ENCODE assay signal across 8 cellular contexts in genomic region chr2:3575534-3576324, GRCh38. TPM values are rescaled to one million over a fixed set of nuclear protein-coding genes. Genes with fewer than 3 reads are reported as not detected.
DNase-seq lines count a peak whose midpoint lies in the region; ATAC-seq and TF ChIP-seq lines count a peak whose summit lies in the region.

No MANE protein-coding gene starts in this region.

- peaks cover 45% of the 10 kb centered on the region for H3K4me1 Mint-ChIP-seq in activated CD4-positive, alpha-beta T cell treated with anti-CD3 and anti-CD28 coated beads, Interleukin-2, amount 10 ng/mL, durations not matched to agents 24 days and 14 days
- H3K4me1 Mint-ChIP-seq in endodermal cell, result peaks cover 41% of the 10 kb centered on the region
- peaks cover 25 to 52% (median 42%) of the 10 kb centered on the region in 7 donors for H3K4me1 Mint-ChIP-seq in naive thymus-derived CD4-positive, alpha-beta T cell

- peak overlapping the region; percentile 94 for H3K4me3 ChIP-seq in endodermal cell (ENCODE audit: low read length)
- peak overlapping the region; percentile 76 for H3K4me3 ChIP-seq in naive thymus-derived CD4-positive, alpha-beta T cell (ENCODE audit: low read length)
- H3K4me3 ChIP-seq in aorta (ENCODE audit: low read length in 2 of 2), result peak overlapping the region; percentile 58 to 77

- peak overlapping the region; percentile 92 for H3K4me3 Mint-ChIP-seq in activated CD4-positive, alpha-beta T cell treated with anti-CD3 and anti-CD28 coated beads, Interleukin-2, amount 10 ng/mL, durations not matched to agents 24 days and 14 days
- peak overlapping the region; percentile 100 for H3K4me3 Mint-ChIP-seq in endodermal cell
- H3K4me3 Mint-ChIP-seq in naive thymus-derived CD4-positive, alpha-beta T cell, result peak overlapping the region; percentile 77 to 96 (median 90)

- CTCF ChIA-PET in naive thymus-derived CD4-positive, alpha-beta T cell (lab: Charles Lee), result no interaction called here

- peak overlapping the region; percentile 97 for H3K27ac ChIP-seq in endodermal cell (ENCODE audit: low read depth, low read length)
- peak overlapping the region; percentile 87 for H3K27ac ChIP-seq in naive thymus-derived CD4-positive, alpha-beta T cell (ENCODE audit: low read depth, low read length)
- peak overlapping the region; percentile 30 to 74 for H3K27ac ChIP-seq in aorta (ENCODE audit: low read depth in 1 of 2, low read length in 2 of 2)

- 1 to 2% methylated on average over 20 to 54 of the region's 54 CpGs for WGBS in endodermal cell (ENCODE audit: insufficient coverage in 1 of 2, insufficient read length in 1 of 2), 2 experiments
- WGBS in aorta, 2 donors, result 2% methylated on average over 49 to 54 of the region's 54 CpGs

- H3K4me1 ChIP-seq in endodermal cell (ENCODE audit: control insufficient read depth, insufficient read depth, low read length) (no peaks in the 10 kb centered on the region), aorta (ENCODE audit: control insufficient read depth in 1 of 2, insufficient read depth in 2 of 2, low read length in 2 of 2) (peaks cover 0 to 2% of the 10 kb centered on the region in 2 donors)
- H3K4me1 ChIP-seq in naive thymus-derived CD4-positive, alpha-beta T cell (ENCODE audit: control insufficient read depth in 2 of 2, insufficient read depth in 2 of 2, low read length in 2 of 2), result peaks cover 14 to 25% of the 10 kb centered on the region in 2 donors

- peaks cover 54% of the 10 kb centered on the region for H3K36me3 Mint-ChIP-seq in activated CD4-positive, alpha-beta T cell treated with anti-CD3 and anti-CD28 coated beads, Interleukin-2, amount 10 ng/mL, durations not matched to agents 24 days and 14 days (ENCODE audit: low read depth)
- peaks cover 51% of the 10 kb centered on the region for H3K36me3 Mint-ChIP-seq in endodermal cell (ENCODE audit: low read depth)
- H3K36me3 Mint-ChIP-seq in naive thymus-derived CD4-positive, alpha-beta T cell, result peaks cover 6 to 41% (median 35%) of the 10 kb centered on the region in 5 donors

- H3K27me3 ChIP-seq in endodermal cell (ENCODE audit: control insufficient read depth, insufficient read depth, low read length, poor library complexity, severe bottlenecking) (no peaks in the 10 kb centered on the region), aorta (ENCODE audit: control insufficient read depth in 1 of 2, insufficient read depth in 2 of 2, low read length in 1 of 2) (no peaks in the 10 kb centered on the region)
- no peaks in the 10 kb centered on the region for H3K27me3 ChIP-seq in naive thymus-derived CD4-positive, alpha-beta T cell (ENCODE audit: control insufficient read depth in 2 of 2, insufficient read depth in 2 of 2, low read length in 2 of 2)

- intact Hi-C loops in Right ventricle myocardium inferior (cut with DNase I) (loop anchor here (1.0 kb wide), 1 partner anchor 56 kb away; the partner anchor contains the start of gene ADI1), cardiac septum (cut with DNase I) (loop anchor here (1.0 to 5.0 kb wide), 3 partner anchors 17 to 196 kb away; partner anchors contain the start of genes ADI1, RNASEH1 and TRAPPC12), aorta (cut with DNase I) (loop anchor here in 1 of 2 donors (1.0 to 5.0 kb wide), 3 partner anchors 17 to 198 kb away; partner anchors contain the start of genes ADI1, EIPR1, RNASEH1 and TRAPPC12)
- intact Hi-C loops in activated CD4-positive, alpha-beta T cell treated with anti-CD3 and anti-CD28 coated beads, Interleukin-2, amount 10 ng/mL, durations not matched to agents 24 days and 14 days (cut with micrococcal nuclease), result loop anchor here (1.0 to 10.0 kb wide), 5 partner anchors 17 to 961 kb away; partner anchors contain the start of genes EIPR1 and RNASEH1
- intact Hi-C loops in naive thymus-derived CD4-positive, alpha-beta T cell (cut with micrococcal nuclease), result loop anchor here (1.0 to 5.0 kb wide), 8 partner anchors 17 to 963 kb away; partner anchors contain the start of genes ADI1 (in 2 of the 2), EIPR1 (in 2 of the 2) and RNASEH1 (in 2 of the 2)

- peaks cover 48% of the 10 kb centered on the region for H3K36me3 ChIP-seq in endodermal cell (ENCODE audit: control insufficient read depth, insufficient read depth, low read length)
- peaks cover 11 to 45% (median 17%) of the 10 kb centered on the region in 3 experiments for H3K36me3 ChIP-seq in naive thymus-derived CD4-positive, alpha-beta T cell (ENCODE audit: control insufficient read depth in 2 of 3, insufficient read depth in 3 of 3, low read length in 3 of 3)
- peaks cover 8 to 15% of the 10 kb centered on the region in 2 donors for H3K36me3 ChIP-seq in aorta (ENCODE audit: control insufficient read depth in 1 of 2, insufficient read depth in 2 of 2, low read length in 1 of 2)

- ATAC-seq in Right ventricle myocardium inferior (peak; percentile 18), HG03439 (IDR thresholded peaks at IDR 0.05; ENCODE audit: unreplicated experiment) (peak; percentile 24), aorta (ENCODE audit: low FRiP score) (peak; percentile 8)
- ATAC-seq in naive thymus-derived CD4-positive, alpha-beta T cell, result peak; percentile 41

- no peaks in the 10 kb centered on the region for H3K9me3 Mint-ChIP-seq in activated CD4-positive, alpha-beta T cell treated with anti-CD3 and anti-CD28 coated beads, Interleukin-2, amount 10 ng/mL, durations not matched to agents 24 days and 14 days
- H3K9me3 Mint-ChIP-seq in endodermal cell, result no peaks in the 10 kb centered on the region
- H3K9me3 Mint-ChIP-seq in naive thymus-derived CD4-positive, alpha-beta T cell, result peaks cover 0 to 4% (median 0%) of the 10 kb centered on the region in 11 donors

- H3K9me3 ChIP-seq in endodermal cell (ENCODE audit: control insufficient read depth, low read length), result no peaks in the 10 kb centered on the region
- H3K9me3 ChIP-seq in naive thymus-derived CD4-positive, alpha-beta T cell (ENCODE audit: control insufficient read depth in 2 of 3, low read length in 3 of 3), result no peaks in the 10 kb centered on the region
- no peaks in the 10 kb centered on the region for H3K9me3 ChIP-seq in aorta (ENCODE audit: control insufficient read depth, low read length)

- peak overlapping the region; percentile 84 for H3K27ac Mint-ChIP-seq in activated CD4-positive, alpha-beta T cell treated with anti-CD3 and anti-CD28 coated beads, Interleukin-2, amount 10 ng/mL, durations not matched to agents 24 days and 14 days
- H3K27ac Mint-ChIP-seq in endodermal cell, result peak overlapping the region; percentile 98
- peak overlapping the region; percentile 84 to 97 (median 92) for H3K27ac Mint-ChIP-seq in naive thymus-derived CD4-positive, alpha-beta T cell

- no peak for TF ChIP-seq CTCF in endodermal cell (conservative IDR thresholded peaks at IDR 0.05)

- H3K27me3 Mint-ChIP-seq in activated CD4-positive, alpha-beta T cell treated with anti-CD3 and anti-CD28 coated beads, Interleukin-2, amount 10 ng/mL, durations not matched to agents 24 days and 14 days, result no peaks in the 10 kb centered on the region
- no peaks in the 10 kb centered on the region for H3K27me3 Mint-ChIP-seq in endodermal cell (ENCODE audit: insufficient read depth)
- no peaks in the 10 kb centered on the region for H3K27me3 Mint-ChIP-seq in naive thymus-derived CD4-positive, alpha-beta T cell

- H3K9ac ChIP-seq in endodermal cell (ENCODE audit: extremely low read depth, low read length, poor library complexity, severe bottlenecking), result peak overlapping the region; percentile 96

- DNase-seq in Right ventricle myocardium inferior (ENCODE audit: missing footprints) (no peak), cardiac septum (ENCODE audit: low spot score) (no peak), endodermal cell (no peak), aorta (no peak), NCI-H510A treated with DMSO at 0.1 percent for 48 hours (lab: John Stamatoyannopoulos, UW) (no peak)
- DNase-seq in activated CD4-positive, alpha-beta T cell treated with anti-CD3 and anti-CD28 coated beads, Interleukin-2, amount 10 ng/mL, durations not matched to agents 24 days and 14 days, result peak; percentile 78
- DNase-seq in naive thymus-derived CD4-positive, alpha-beta T cell, result peak in 7 of 9 donors; percentile 24 to 52 (median 33)

- POLR2A ChIA-PET in naive thymus-derived CD4-positive, alpha-beta T cell (lab: Charles Lee), result interaction anchor here (0.6 to 4.2 kb wide), 8 partner anchors 9 to 198 kb away, joined by 3 to 55 read pairs (median 4); partner anchors contain the start of genes ADI1, EIPR1 and RNASEH1

RNA-seq across cellular contexts. Expression of gene RPS7, which starts 0.7 kb away (rescaled TPM):
- total RNA-seq in Right ventricle myocardium inferior (657 TPM), cardiac septum (489 TPM), endodermal cell (1,000 to 10,000 TPM; 1,323 to 1,693 TPM), aorta (100 to 1,000 TPM; 840 to 917 TPM)
- 1,768 and 1,784 TPM in 2 replicates for total RNA-seq in activated CD4-positive, alpha-beta T cell treated with anti-CD3 and anti-CD28 coated beads, Interleukin-2, amount 10 ng/mL, durations not matched to agents 24 days and 14 days
- 1,899 TPM for polyA plus RNA-seq in endodermal cell (2013, experiment 1 of 2)
- polyA plus RNA-seq in endodermal cell (2013, experiment 2 of 2), result 1,806 TPM
- total RNA-seq in naive thymus-derived CD4-positive, alpha-beta T cell, result 1,000 to 10,000 TPM; 1,197 to 1,878 (median 1,602) TPM
- polyA plus RNA-seq in naive thymus-derived CD4-positive, alpha-beta T cell, result 1,000 to 10,000 TPM; 1,224 to 1,352 TPM
- polyA plus RNA-seq in aorta, result 1,000 to 10,000 TPM; 1,928 to 3,519 TPM

RNA-seq across cellular contexts. Expression of gene RNASEH1, which starts 17.6 kb away (rescaled TPM):
- total RNA-seq in Right ventricle myocardium inferior (20.9 TPM), cardiac septum (21.4 TPM), endodermal cell (10 to 100 TPM; 28.2 to 35.2 TPM), aorta (10 to 100 TPM; 19.9 to 20.1 TPM)
- 27.8 and 29.8 TPM in 2 replicates for total RNA-seq in activated CD4-positive, alpha-beta T cell treated with anti-CD3 and anti-CD28 coated beads, Interleukin-2, amount 10 ng/mL, durations not matched to agents 24 days and 14 days
- polyA plus RNA-seq in endodermal cell (2013, experiment 1 of 2), result 21.2 TPM
- 20.2 TPM for polyA plus RNA-seq in endodermal cell (2013, experiment 2 of 2)
- total RNA-seq in naive thymus-derived CD4-positive, alpha-beta T cell, result 10 to 100 TPM; 17.6 to 31.2 (median 23.4) TPM
- polyA plus RNA-seq in naive thymus-derived CD4-positive, alpha-beta T cell, result 10 to 100 TPM; 31.1 to 37.6 TPM
- polyA plus RNA-seq in aorta, result 10 to 100 TPM; 11.0 to 19.5 TPM

RNA-seq across cellular contexts. Expression of gene COLEC11, which starts 19.2 kb away (rescaled TPM):
- 1.9 TPM for total RNA-seq in Right ventricle myocardium inferior
- 3.1 TPM for total RNA-seq in cardiac septum
- total RNA-seq in activated CD4-positive, alpha-beta T cell treated with anti-CD3 and anti-CD28 coated beads, Interleukin-2, amount 10 ng/mL, durations not matched to agents 24 days and 14 days, result 0.47 and 0.49 TPM in 2 replicates
- total RNA-seq in endodermal cell, result 1 to 10 TPM; 1.1 to 1.5 TPM
- polyA plus RNA-seq in endodermal cell (2013, experiment 1 of 2), result 0.21 TPM
- not detected for polyA plus RNA-seq in endodermal cell (2013, experiment 2 of 2)
- total RNA-seq in naive thymus-derived CD4-positive, alpha-beta T cell, result under 1 TPM in 1 of 5 experiments, not detected in 4; 0.48 TPM
- polyA plus RNA-seq in naive thymus-derived CD4-positive, alpha-beta T cell, result under 1 TPM in 1 of 2 donors, not detected in 1; 0.46 TPM
- total RNA-seq in aorta, result 1 to 10 TPM; 1.4 to 1.7 TPM
- 10 to 100 TPM; 31.3 to 33.2 TPM for polyA plus RNA-seq in aorta

RNA-seq across cellular contexts. Expression of gene ADI1, which starts 56.4 kb away (rescaled TPM):
- 160 TPM for total RNA-seq in Right ventricle myocardium inferior
- 135 TPM for total RNA-seq in cardiac septum
- 33.7 and 36.2 TPM in 2 replicates for total RNA-seq in activated CD4-positive, alpha-beta T cell treated with anti-CD3 and anti-CD28 coated beads, Interleukin-2, amount 10 ng/mL, durations not matched to agents 24 days and 14 days
- total RNA-seq in endodermal cell, result 10 to 100 TPM; 27.1 to 40.1 TPM
- 25.3 TPM for polyA plus RNA-seq in endodermal cell (2013, experiment 1 of 2)
- 23.9 TPM for polyA plus RNA-seq in endodermal cell (2013, experiment 2 of 2)
- 10 to 100 TPM; 26.4 to 41.7 (median 39.3) TPM for total RNA-seq in naive thymus-derived CD4-positive, alpha-beta T cell
- polyA plus RNA-seq in naive thymus-derived CD4-positive, alpha-beta T cell, result 10 to 100 TPM; 60.9 to 73.3 TPM
- 10 to 100 TPM; 63.7 to 70.7 TPM for total RNA-seq in aorta
- 100 to 1,000 TPM; 158 to 206 TPM for polyA plus RNA-seq in aorta

Comparison
In these comparisons a context has a peak if more than half of its experiments do, and no peak if none do; other contexts are left out.
1. DNase-seq: peak in activated CD4-positive, alpha-beta T cell treated with anti-CD3 and anti-CD28 coated beads, Interleukin-2, amount 10 ng/mL, durations not matched to agents 24 days and 14 days (single experiment) and naive thymus-derived CD4-positive, alpha-beta T cell (7 of 9); none in Right ventricle myocardium inferior (single experiment), cardiac septum (single experiment), endodermal cell (single experiment), aorta (0 of 2) and NCI-H510A treated with DMSO at 0.1 percent for 48 hours (single experiment).
2. Peak in every context shown above with its lines, with median percentiles within 50 percentile points of each other: ATAC-seq, H3K27ac Mint-ChIP-seq, H3K4me3 Mint-ChIP-seq, H3K27ac ChIP-seq and H3K4me3 ChIP-seq.